Comparison of ENCODE assay signal across 8 cellular contexts in genomic region chrX:103309860-103310591, GRCh38. TPM values are rescaled to one million over a fixed set of nuclear protein-coding genes. Genes with fewer than 3 reads are reported as not detected.
DNase-seq lines count a peak whose midpoint lies in the region; ATAC-seq and TF ChIP-seq lines count a peak whose summit lies in the region.

No MANE protein-coding gene starts in this region.

- intact Hi-C loops in body of pancreas (cut with DNase I), result no loop called here
- intact Hi-C loops in vagina (cut with DNase I), result no loop called here

- no peak overlapping the region for H2BK12ac ChIP-seq in mesenchymal stem cell (ENCODE audit: low read length in 2 of 2)

- TF ChIP-seq CTCF in body of pancreas (IDR thresholded peaks at IDR 0.05) (no peak), vagina (IDR thresholded peaks at IDR 0.05) (no peak)

- no peak overlapping the region for H4K91ac ChIP-seq in mesenchymal stem cell (ENCODE audit: low read length)

- H3K4me1 ChIP-seq in body of pancreas (no peaks in the 10 kb centered on the region), mesenchymal stem cell (ENCODE audit: control insufficient read depth, insufficient read depth, low read depth, low read length) (peaks cover 7% of the 10 kb centered on the region), vagina (peaks cover 6% of the 10 kb centered on the region)

- H3K27ac ChIP-seq in body of pancreas (peak overlapping the region in 3 of 4 donors; percentile 43 to 69 (median 67)), mesenchymal stem cell (ENCODE audit: low read length, poor library complexity, severe bottlenecking) (no peak overlapping the region), vagina (no peak overlapping the region)

- 12 to 80% methylated on average over 3 to 8 of the region's 33 CpGs for WGBS in body of pancreas, 2 donors
- 100% methylated on average over 5 of the region's 33 CpGs for WGBS in mesenchymal stem cell

- no peak overlapping the region for H2BK5ac ChIP-seq in mesenchymal stem cell (ENCODE audit: low read depth, low read length, poor library complexity, severe bottlenecking)

- H3K27me3 ChIP-seq in body of pancreas (no peaks in the 10 kb centered on the region), mesenchymal stem cell (ENCODE audit: control insufficient read depth in 1 of 2, insufficient read depth in 1 of 2, low read length in 2 of 2) (peaks cover 0 to 43% of the 10 kb centered on the region in 2 experiments), vagina (no peaks in the 10 kb centered on the region)

- no peak for TF ChIP-seq POLR2A in body of pancreas (IDR thresholded peaks at IDR 0.05)
- TF ChIP-seq POLR2A in vagina (IDR thresholded peaks at IDR 0.05), result no peak

- peak overlapping the region; percentile 75 for H3K4me2 ChIP-seq in mesenchymal stem cell (ENCODE audit: low read length, poor library complexity, severe bottlenecking)

- peak overlapping the region; percentile 13 to 43 for H3K4me3 ChIP-seq in body of pancreas
- H3K4me3 ChIP-seq in mesenchymal stem cell (ENCODE audit: insufficient read depth in 1 of 2, low read depth in 1 of 2, low read length in 2 of 2), result peak overlapping the region; percentile 62
- H3K4me3 ChIP-seq in vagina, result peak overlapping the region; percentile 36 to 47

- H3K79me1 ChIP-seq in mesenchymal stem cell (replicated peaks; ENCODE audit: low read length, poor library complexity, severe bottlenecking), result no peaks in the 10 kb centered on the region

- no peak overlapping the region for H3K18ac ChIP-seq in mesenchymal stem cell (ENCODE audit: low read depth in 1 of 2, low read length in 2 of 2)

- no peak overlapping the region for H4K8ac ChIP-seq in mesenchymal stem cell (ENCODE audit: low read length)

- H3K9ac ChIP-seq in mesenchymal stem cell (ENCODE audit: low read length), result no peak overlapping the region

- no peak overlapping the region for H3K14ac ChIP-seq in mesenchymal stem cell (ENCODE audit: low read length in 2 of 2)

- H2AFZ ChIP-seq in mesenchymal stem cell (ENCODE audit: low read depth, low read length), result peak overlapping the region; percentile 63

- peak; percentile 3 to 15 for DNase-seq in stimulated activated CD4-positive, alpha-beta T cell treated with anti-CD3 and anti-CD28 coated beads, Interleukin-2, amount 100 ng/mL, for 24 hours
- no peak for DNase-seq in stimulated activated CD4-positive, alpha-beta T cell treated with anti-CD3 and anti-CD28 coated beads, Interleukin-2, amount 100 ng/mL, for 48 hours
- peak in 1 of 4 donors; percentile 13 for DNase-seq in body of pancreas
- DNase-seq in mesenchymal stem cell, result no peak
- no peak for DNase-seq in vagina (ENCODE audit: extremely low spot score in 2 of 2)
- no peak for DNase-seq in KG1 (lab: John Stamatoyannopoulos, UW)
- DNase-seq in NCI-H345 treated with DMSO at 0.1 percent for 48 hours (lab: John Stamatoyannopoulos, UW; ENCODE audit: unreplicated experiment), result no peak
- DNase-seq in central memory CD4-positive, alpha-beta T cell, result no peak

- H3K9me3 ChIP-seq in body of pancreas (no peaks in the 10 kb centered on the region), mesenchymal stem cell (ENCODE audit: control insufficient read depth, low read length) (no peaks in the 10 kb centered on the region), vagina (no peaks in the 10 kb centered on the region)

- no peak overlapping the region for H2AK5ac ChIP-seq in mesenchymal stem cell (ENCODE audit: low read length, severe bottlenecking)

- no peaks in the 10 kb centered on the region for H3K36me3 ChIP-seq in body of pancreas (replicated peaks in 1 of 2; ENCODE audit: insufficient read depth in 1 of 2, low read depth in 2 of 2)
- H3K36me3 ChIP-seq in mesenchymal stem cell (ENCODE audit: control insufficient read depth in 1 of 2, insufficient read depth in 2 of 2, low read depth in 1 of 2, low read length in 2 of 2), result no peaks in the 10 kb centered on the region
- H3K36me3 ChIP-seq in vagina, result no peaks in the 10 kb centered on the region

- H2BK15ac ChIP-seq in mesenchymal stem cell (ENCODE audit: low read depth, poor library complexity, severe bottlenecking), result no peak overlapping the region

- H3K23ac ChIP-seq in mesenchymal stem cell (ENCODE audit: low read length in 2 of 2), result no peak overlapping the region

- H3K4ac ChIP-seq in mesenchymal stem cell (ENCODE audit: low read depth in 1 of 2, low read length in 2 of 2), result no peak overlapping the region

- no peak overlapping the region for H2BK120ac ChIP-seq in mesenchymal stem cell (ENCODE audit: low read depth, low read length)

- no peak for ATAC-seq in body of pancreas

RNA-seq across cellular contexts. Expression of gene BEX2, which starts 0.8 kb away (rescaled TPM):
- total RNA-seq in body of pancreas (10 to 100 TPM in 1 of 2 donors, 1 to 10 TPM in 1; 9.9 to 23.9 TPM), vagina (7.4 TPM)
- 3.2 TPM for polyA plus RNA-seq in mesenchymal stem cell (2013, experiment 1 of 2)
- 3.8 TPM for polyA plus RNA-seq in mesenchymal stem cell (2013, experiment 2 of 2)

RNA-seq across cellular contexts. Expression of gene TCEAL7, which starts 20.0 kb away (rescaled TPM):
- total RNA-seq in body of pancreas (1 to 10 TPM in 1 of 2 donors, under 1 TPM in 1; 0.99 to 2.3 TPM), vagina (15.7 TPM)
- polyA plus RNA-seq in mesenchymal stem cell (2013, experiment 1 of 2), result 0.54 TPM
- polyA plus RNA-seq in mesenchymal stem cell (2013, experiment 2 of 2), result 0.33 TPM

RNA-seq across cellular contexts. Expression of gene TCEAL5, which starts 33.5 kb away (rescaled TPM):
- not detected for total RNA-seq in body of pancreas
- polyA plus RNA-seq in mesenchymal stem cell (2013, experiment 1 of 2), result not detected
- not detected for polyA plus RNA-seq in mesenchymal stem cell (2013, experiment 2 of 2)
- total RNA-seq in vagina, result 0.98 TPM

RNA-seq across cellular contexts. Expression of gene TCEAL9, which starts 46.3 kb away (rescaled TPM):
- 10 to 100 TPM; 22.3 to 37.9 TPM for total RNA-seq in body of pancreas
- 324 TPM for polyA plus RNA-seq in mesenchymal stem cell (2013, experiment 1 of 2)
- 335 TPM for polyA plus RNA-seq in mesenchymal stem cell (2013, experiment 2 of 2)
- 52.8 TPM for total RNA-seq in vagina

RNA-seq across cellular contexts. Expression of gene TCEAL8, which starts 55.1 kb away (rescaled TPM):
- total RNA-seq in body of pancreas (10 to 100 TPM; 10.9 to 46.2 TPM), vagina (40.3 TPM)
- polyA plus RNA-seq in mesenchymal stem cell (2013, experiment 1 of 2), result 215 TPM
- 215 TPM for polyA plus RNA-seq in mesenchymal stem cell (2013, experiment 2 of 2)

Comparison
In these comparisons a context has a peak if more than half of its experiments do, and no peak if none do; other contexts are left out.
1. DNase-seq: peak in stimulated activated CD4-positive, alpha-beta T cell treated with anti-CD3 and anti-CD28 coated beads, Interleukin-2, amount 100 ng/mL, for 24 hours (2 of 2); none in stimulated activated CD4-positive, alpha-beta T cell treated with anti-CD3 and anti-CD28 coated beads, Interleukin-2, amount 100 ng/mL, for 48 hours (0 of 2), mesenchymal stem cell (single experiment), vagina (0 of 2), KG1 (single experiment), NCI-H345 treated with DMSO at 0.1 percent for 48 hours (single experiment) and central memory CD4-positive, alpha-beta T cell (single experiment).
2. H3K27ac ChIP-seq: peak in body of pancreas (3 of 4); none in mesenchymal stem cell (single experiment) and vagina (single experiment).
3. Peak in every context shown above with its lines, with median percentiles within 50 percentile points of each other: H3K4me3 ChIP-seq.